ENCODE assay signal across 8 cellular contexts in genomic region chr7:74174606-74175082, GRCh38. TPM values are rescaled to one million over a fixed set of nuclear protein-coding genes. Genes with fewer than 3 reads are reported as not detected.
DNase-seq lines count a peak whose midpoint lies in the region; ATAC-seq and TF ChIP-seq lines count a peak whose summit lies in the region.

No MANE protein-coding gene starts in this region.

- no peaks in the 10 kb centered on the region for H3K9me3 ChIP-seq in BE2C

- H3K27me3 ChIP-seq in BE2C = no peaks in the 10 kb centered on the region
- no peaks in the 10 kb centered on the region for H3K27me3 ChIP-seq in kidney epithelial cell (ENCODE audit: control insufficient read depth, insufficient read depth, low read length)

- peak; percentile 36 for ATAC-seq in HG03342 (IDR thresholded peaks at IDR 0.05; ENCODE audit: unreplicated experiment)

- H3K4me1 ChIP-seq in BE2C = peaks cover 2% of the 10 kb centered on the region; the same call in 1 of the 2 replicates

- H3K4me3 ChIP-seq in BE2C (ENCODE audit: low read depth, low read length) (peak overlapping the region; percentile 89), kidney epithelial cell (ENCODE audit: low read depth, low read length) (peak overlapping the region; percentile 98)

- TF ChIP-seq CTCF in BE2C (IDR thresholded peaks at IDR 0.05; ENCODE audit: low read depth, low read length) (no peak), kidney epithelial cell (IDR thresholded peaks at IDR 0.05; ENCODE audit: insufficient read depth, low read length, poor library complexity, severe bottlenecking) (peak; percentile 5)

- H3K27ac ChIP-seq in caudate nucleus (ENCODE audit: low read depth, low read length) = peak overlapping the region; percentile 73

- peaks cover 45% of the 10 kb centered on the region for H3K36me3 ChIP-seq in BE2C
- no peaks in the 10 kb centered on the region for H3K36me3 ChIP-seq in kidney epithelial cell (ENCODE audit: control insufficient read depth, insufficient read depth, low read length)

- DNase-seq in BE2C = peak; percentile 52
- DNase-seq in GM19238 (ENCODE audit: insufficient read length, low spot score) = peak; percentile 35
- peak; percentile 35 for DNase-seq in SW480 (ENCODE audit: low spot score)
- DNase-seq in caudate nucleus (lab: John Stamatoyannopoulos, UW) = peak in 24 of 61 donors; percentile 9 to 69 (median 42)
- no peak for DNase-seq in kidney epithelial cell (ENCODE audit: low read depth)
- peak; percentile 44 to 46 for DNase-seq in stimulated activated CD4-positive, alpha-beta T cell treated with anti-CD3 and anti-CD28 coated beads, Interleukin-2, amount 100 ng/mL, for 24 hours
- DNase-seq in middle frontal gyrus (ENCODE audit: extremely low spot score, low spot score) = no peak

RNA-seq across cellular contexts. Expression of gene EIF4H, which starts 0.5 kb away (rescaled TPM):
- 286 TPM for polyA plus RNA-seq in BE2C (2012; ENCODE audit: insufficient read depth, insufficient read length, low read depth)
- 264 and 307 TPM in 2 replicates for total RNA-seq in kidney epithelial cell

RNA-seq across cellular contexts. Expression of gene LAT2, which starts 35.2 kb away (rescaled TPM):
- polyA plus RNA-seq in BE2C (2012; ENCODE audit: insufficient read depth, insufficient read length, low read depth) = 4.5 TPM
- total RNA-seq in kidney epithelial cell = 0.14 and 1.4 TPM in 2 replicates

Comparison
In these comparisons a context has a peak if more than half of its experiments do, and no peak if none do; other contexts are left out.
1. DNase-seq: peak in BE2C (single experiment), GM19238 (single experiment), SW480 (single experiment) and stimulated activated CD4-positive, alpha-beta T cell treated with anti-CD3 and anti-CD28 coated beads, Interleukin-2, amount 100 ng/mL, for 24 hours (2 of 2); none in kidney epithelial cell (single experiment) and middle frontal gyrus (single experiment).